Comparison of ENCODE assay signal across 23 cellular contexts in genomic region chr5:144567416-144567770, GRCh38.
DNase-seq lines count a peak whose midpoint lies in the region; ATAC-seq and TF ChIP-seq lines count a peak whose summit lies in the region.
"Had no signal": no experiment of that assay in that cellular context is flagged by ENCODE, and none has a peak within 500 bp of the region (broad histone marks: within the 10 kb centered on the region; RNA-seq: fewer than 3 reads in every experiment).

No MANE protein-coding gene starts in this region.

- peaks cover 17 to 33% of the 10 kb centered on the region in 2 donors for H3K9me3 Mint-ChIP-seq in stimulated activated naive CD8-positive, alpha-beta T cell treated with anti-CD3 and anti-CD28 coated beads, Interleukin-15, amount 100 ng/mL, for 72 hours

- ATAC-seq in stimulated activated naive CD8-positive, alpha-beta T cell treated with anti-CD3 and anti-CD28 coated beads, Interleukin-15, amount 100 ng/mL, for 72 hours: no peak
- ATAC-seq: left colon, T-helper 17 cell had no signal

- no peaks in the 10 kb centered on the region for H3K4me1 Mint-ChIP-seq in stimulated activated naive CD8-positive, alpha-beta T cell treated with anti-CD3 and anti-CD28 coated beads, Interleukin-15, amount 100 ng/mL, for 72 hours
- H3K4me1 Mint-ChIP-seq: IgD-negative memory B cell, neural crest cell, T-helper 17 cell had no signal

- no peak overlapping the region for H3K4me3 Mint-ChIP-seq in stimulated activated naive CD8-positive, alpha-beta T cell treated with anti-CD3 and anti-CD28 coated beads, Interleukin-15, amount 100 ng/mL, for 72 hours
- H3K4me3 Mint-ChIP-seq: IgD-negative memory B cell; neural crest cell; stimulated activated naive CD8-positive, alpha-beta T cell treated with anti-CD3 and anti-CD28 coated beads, Interleukin-15, Interleukin-2, amounts not matched to agents 100 ng/mL and 50 ng/mL, for 24 hours; T-helper 17 cell had no signal

- H3K27me3 Mint-ChIP-seq in stimulated activated naive CD8-positive, alpha-beta T cell treated with anti-CD3 and anti-CD28 coated beads, Interleukin-15, amount 100 ng/mL, for 72 hours: no peaks in the 10 kb centered on the region
- H3K27me3 Mint-ChIP-seq: IgD-negative memory B cell; progenitor cell of endocrine pancreas; stimulated activated naive CD8-positive, alpha-beta T cell treated with anti-CD3 and anti-CD28 coated beads, Interleukin-15, Interleukin-2, amounts not matched to agents 100 ng/mL and 50 ng/mL, for 24 hours; T-helper 17 cell had no signal

- no peak overlapping the region for H3K4me3 ChIP-seq in fibroblast of the aortic adventitia (ENCODE audit: low read depth, low read length)
- H3K4me3 ChIP-seq: transverse colon had no signal

- peak; percentile 41 for TF ChIP-seq CTCF in fibroblast of the aortic adventitia (IDR thresholded peaks at IDR 0.05; ENCODE audit: insufficient read depth, low read length)

- no peak overlapping the region for H3K27ac Mint-ChIP-seq in stimulated activated naive CD8-positive, alpha-beta T cell treated with anti-CD3 and anti-CD28 coated beads, Interleukin-15, amount 100 ng/mL, for 72 hours
- H3K27ac Mint-ChIP-seq: IgD-negative memory B cell; progenitor cell of endocrine pancreas; stimulated activated naive CD8-positive, alpha-beta T cell treated with anti-CD3 and anti-CD28 coated beads, Interleukin-15, Interleukin-2, amounts not matched to agents 100 ng/mL and 50 ng/mL, for 24 hours; T-helper 17 cell had no signal

- DNase-seq in GM04504 (ENCODE audit: low read depth) (peak; percentile 16), T1000 (lab: John Stamatoyannopoulos, UW) (peak; percentile 12), fibroblast of the aortic adventitia (ENCODE audit: low read depth) (peak; percentile 53), stromal cell of bone marrow (ENCODE audit: low read depth) (peak; percentile 9), kidney tubule cell (ENCODE audit: low spot score) (no peak), NCI-H510A (lab: John Stamatoyannopoulos, UW) (no peak)
- no peak for DNase-seq in stimulated activated naive CD8-positive, alpha-beta T cell treated with anti-CD3 and anti-CD28 coated beads, Interleukin-15, amount 100 ng/mL, for 72 hours
- DNase-seq: activated CD4-positive, alpha-beta T cell treated with anti-CD3 and anti-CD28 coated beads, Interleukin-2, amount 50 U/mL, for 4 hours; activated CD8-positive, alpha-beta memory T cell treated with anti-CD3 and anti-CD28 coated beads, Interleukin-2, amount 50 U/mL, for 48 hours; activated gamma-delta T cell; amygdala; BE2C; left colon; MV-4-11; NCI-H187; NCI-H345; stimulated activated CD4-positive, alpha-beta T cell treated with anti-CD3 and anti-CD28 coated beads, Interleukin-2, amount 100 ng/mL, for 48 hours; T-helper 17 cell; transverse colon had no signal

Comparison
In these comparisons a context has a peak if more than half of its experiments do, and no peak if none do; other contexts are left out.
1. DNase-seq: peak in GM04504 (single experiment), T1000 (single experiment), fibroblast of the aortic adventitia (single experiment) and stromal cell of bone marrow (single experiment); none in stimulated activated naive CD8-positive, alpha-beta T cell treated with anti-CD3 and anti-CD28 coated beads, Interleukin-15, amount 100 ng/mL, for 72 hours (0 of 2), kidney tubule cell (single experiment) and NCI-H510A (single experiment).